ENCODE assay signal across 8 cellular contexts in the genomic region with DNA sequence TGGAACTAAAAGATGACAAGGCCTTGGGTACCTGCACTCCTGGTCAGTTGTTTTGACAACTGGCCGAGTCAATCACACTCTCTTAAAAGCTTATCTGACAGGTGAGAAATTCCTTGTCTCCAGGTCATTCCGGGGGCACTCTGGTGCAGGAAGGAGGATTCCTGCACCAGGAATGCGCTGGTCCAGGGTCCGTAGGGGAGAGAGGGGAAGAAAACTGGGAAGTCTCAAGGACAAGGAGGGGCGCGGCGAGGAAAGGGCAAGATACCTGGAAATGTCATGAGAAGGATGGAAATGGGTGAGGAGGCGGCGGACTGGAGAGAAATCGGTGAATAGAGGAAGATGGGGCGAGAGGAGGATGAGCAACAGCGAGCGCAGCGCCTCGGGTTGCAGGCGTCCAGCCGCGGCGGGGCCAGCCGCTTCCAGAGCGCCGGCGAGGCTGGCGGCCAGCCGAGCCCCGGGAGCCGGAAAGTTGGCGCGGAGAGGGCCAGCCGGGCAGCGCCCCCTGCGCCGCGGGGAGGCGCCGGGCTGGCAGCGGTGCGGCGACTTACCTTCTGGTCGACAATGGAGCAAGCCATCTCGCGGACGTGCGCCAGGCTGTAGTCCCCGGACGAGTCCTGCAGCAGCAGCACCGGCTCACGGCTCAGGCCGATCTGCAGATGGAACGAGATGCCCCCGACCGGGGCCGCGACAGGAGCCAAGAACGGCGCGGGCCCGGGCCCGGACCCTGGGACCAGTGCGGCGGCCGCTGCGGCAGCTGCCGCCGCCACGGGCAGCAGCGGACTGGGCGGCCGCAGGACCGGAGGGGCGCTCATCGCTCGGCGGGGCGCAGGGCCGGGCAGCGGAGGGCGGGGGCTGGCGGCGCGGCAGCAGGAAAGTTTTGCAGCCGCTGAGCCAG. TPM values are rescaled to one million over a fixed set of nuclear protein-coding genes. Genes with fewer than 3 reads are reported as not detected.
A peak's percentile ranks its signal among the peaks of the same experiment; 100 is the strongest.
DNase-seq lines count a peak whose midpoint lies in the region; ATAC-seq and TF ChIP-seq lines count a peak whose summit lies in the region.

No MANE protein-coding gene starts in this region.

- ATAC-seq in GM21423 (IDR thresholded peaks at IDR 0.05; ENCODE audit: unreplicated experiment), result peak; percentile 41
- no peak for ATAC-seq in GM19455 (IDR thresholded peaks at IDR 0.05; ENCODE audit: unreplicated experiment)

- no CpG with 5 or more reads among the region's 82 CpGs for WGBS in trophoblast cell (ENCODE audit: extremely low coverage, insufficient coverage, insufficient read length)

- peak overlapping the region; percentile 82 for H2BK5ac ChIP-seq in trophoblast cell (ENCODE audit: low read depth, low read length, poor library complexity)

- H3K4ac ChIP-seq in trophoblast cell (ENCODE audit: low read depth, low read length), result peak overlapping the region; percentile 8

- peak overlapping the region; percentile 90 for H4K8ac ChIP-seq in trophoblast cell (ENCODE audit: low read depth, low read length)

- H3K36me3 ChIP-seq in MG63 (no peaks in the 10 kb centered on the region), ascending aorta (no peaks in the 10 kb centered on the region), right atrium auricular region (no peaks in the 10 kb centered on the region), trophoblast cell (ENCODE audit: control insufficient read depth in 1 of 2, insufficient read depth in 2 of 2, low read length in 2 of 2) (no peaks in the 10 kb centered on the region)

- H2AFZ ChIP-seq in trophoblast cell (ENCODE audit: insufficient read depth, low read length, poor library complexity), result peak overlapping the region; percentile 78

- no peaks in the 10 kb centered on the region for H3K27me3 ChIP-seq in MG63
- no peaks in the 10 kb centered on the region for H3K27me3 ChIP-seq in ascending aorta
- H3K27me3 ChIP-seq in right atrium auricular region, result no peaks in the 10 kb centered on the region
- no peaks in the 10 kb centered on the region for H3K27me3 ChIP-seq in trophoblast cell (ENCODE audit: insufficient read depth, low read length)

- no peaks in the 10 kb centered on the region for H3K9me3 ChIP-seq in MG63
- H3K9me3 ChIP-seq in ascending aorta, result no peaks in the 10 kb centered on the region
- no peaks in the 10 kb centered on the region for H3K9me3 ChIP-seq in right atrium auricular region
- peaks cover 1% of the 10 kb centered on the region for H3K9me3 ChIP-seq in trophoblast cell (ENCODE audit: insufficient read depth, low read depth, low read length)

- TF ChIP-seq CTCF in ascending aorta (IDR thresholded peaks at IDR 0.05), result peak in 1 of 3 experiments; percentile 4
- peak in 1 of 2 donors; percentile 26 for TF ChIP-seq CTCF in right atrium auricular region (IDR thresholded peaks at IDR 0.05)

- H3K27ac ChIP-seq in ascending aorta (peak overlapping the region; percentile 86 to 90), right atrium auricular region (peak overlapping the region; percentile 72 to 77), trophoblast cell (ENCODE audit: low read depth, low read length) (peak overlapping the region; percentile 74)

- peak overlapping the region; percentile 92 for H3K4me2 ChIP-seq in trophoblast cell (ENCODE audit: low read length)

- H3K79me2 ChIP-seq in trophoblast cell (ENCODE audit: control insufficient read depth, insufficient read depth, low read length, poor library complexity), result peaks cover 4% of the 10 kb centered on the region

- H3K9ac ChIP-seq in trophoblast cell (ENCODE audit: low read length), result peak overlapping the region; percentile 39

- intact Hi-C loops in ascending aorta (cut with DNase I), result loop anchor here (1.0 to 5.0 kb wide), 5 partner anchors 80 to 294 kb away; no protein-coding TSS in a partner anchor

- peaks cover 8% of the 10 kb centered on the region for H3K79me1 ChIP-seq in trophoblast cell (ENCODE audit: low read length)

- no peak overlapping the region for H2AK5ac ChIP-seq in trophoblast cell (ENCODE audit: low read length)

- H3K18ac ChIP-seq in trophoblast cell (ENCODE audit: low read length), result peak overlapping the region; percentile 73

- H3K4me1 ChIP-seq in ascending aorta (peaks cover 0 to 16% of the 10 kb centered on the region in 2 donors), right atrium auricular region (peaks cover 0 to 22% of the 10 kb centered on the region in 2 donors), trophoblast cell (ENCODE audit: control insufficient read depth in 1 of 2, insufficient read depth in 2 of 2, low read length in 2 of 2) (peaks cover 6 to 16% of the 10 kb centered on the region in 2 experiments)

- H3K4me3 ChIP-seq in MG63 (peak overlapping the region; percentile 57), ascending aorta (peak overlapping the region; percentile 79 to 85), right atrium auricular region (peak overlapping the region; percentile 62 to 77), trophoblast cell (ENCODE audit: low read depth, low read length) (peak overlapping the region; percentile 86)

- H3K14ac ChIP-seq in trophoblast cell (ENCODE audit: low read length), result peak overlapping the region; percentile 78

- peak overlapping the region; percentile 50 for H2BK120ac ChIP-seq in trophoblast cell (ENCODE audit: insufficient read depth, low read length, poor library complexity)

- DNase-seq in DMS153 (lab: John Stamatoyannopoulos, UW), result peak; percentile 28
- peak; percentile 48 for DNase-seq in MG63
- peak in 1 of 2 donors; percentile 75 for DNase-seq in ascending aorta (ENCODE audit: low spot score in 2 of 2)
- DNase-seq in right atrium auricular region (ENCODE audit: low spot score), result peak; percentile 65
- DNase-seq in trophoblast cell, result peak in 1 of 2 donors; percentile 2
- DNase-seq in activated CD8-positive, alpha-beta memory T cell treated with anti-CD3 and anti-CD28 coated beads for 24 hours, result no peak

- H2BK12ac ChIP-seq in trophoblast cell (ENCODE audit: low read length), result peak overlapping the region; percentile 49

- H3K23ac ChIP-seq in trophoblast cell (ENCODE audit: low read length), result no peak overlapping the region

- peak overlapping the region; percentile 42 for H4K91ac ChIP-seq in trophoblast cell (ENCODE audit: low read depth, low read length)

- no peak overlapping the region for H4K12ac ChIP-seq in trophoblast cell (ENCODE audit: low read depth, low read length)

RNA-seq across cellular contexts. Expression of gene PRKD1, which starts 0.7 kb away (rescaled TPM):
- 5.6 and 8.3 TPM in 2 replicates for total RNA-seq in MG63 (2014; rRNA removed; shearing (Covaris generic); ENCODE audit: low replicate concordance)
- total RNA-seq in ascending aorta (34.6 TPM), right atrium auricular region (1 to 10 TPM; 4.3 to 7.5 TPM)
- 4.0 and 4.4 TPM in 2 replicates for polyA plus RNA-seq in trophoblast cell (2013)
